In genomic region chrX:45758738-45759397, GRCh38 we compare ENCODE assay signal across 8 cellular contexts.
DNase-seq lines count a peak whose midpoint lies in the region; ATAC-seq and TF ChIP-seq lines count a peak whose summit lies in the region.

No MANE protein-coding gene starts in this region.

- in situ Hi-C loops in GM13977 (cut with MboI; ENCODE audit: low pct_unique_long_range_greater_than_20kb, low sequenced_read_pairs, unreplicated experiment): no loop called here

- H3K27ac ChIP-seq in sigmoid colon: peak overlapping the region in 2 of 4 donors; percentile 13 to 15

- H3K4me2 ChIP-seq in skeletal muscle satellite cell (ENCODE audit: low read length): peak overlapping the region; percentile 50

- CTCF ChIA-PET in Calu3 (lab: Charles Lee): interaction anchor here (1.3 kb wide), 1 partner anchor 11 kb away, joined by 3 read pairs; no protein-coding TSS in a partner anchor

- H3K4me1 Mint-ChIP-seq in Calu3 (ENCODE audit: low read depth, unreplicated experiment): peaks cover 52% of the 10 kb centered on the region
- peaks cover 74% of the 10 kb centered on the region for H3K4me1 Mint-ChIP-seq in activated naive CD4-positive, alpha-beta T cell treated with anti-CD3 and anti-CD28 coated beads, Interleukin-2, amount 50 U/mL, for 24 hours

- peak overlapping the region; percentile 4 for H3K4me3 ChIP-seq in skeletal muscle satellite cell (ENCODE audit: low read length)
- H3K4me3 ChIP-seq in sigmoid colon: no peak overlapping the region

- peaks cover 88% of the 10 kb centered on the region for H3K4me1 ChIP-seq in skeletal muscle satellite cell (ENCODE audit: control insufficient read depth, insufficient read depth, low read length)
- no peaks in the 10 kb centered on the region for H3K4me1 ChIP-seq in sigmoid colon

- H3K4me3 Mint-ChIP-seq in Calu3 (ENCODE audit: low read depth, unreplicated experiment): peak overlapping the region; percentile 62
- H3K4me3 Mint-ChIP-seq in activated naive CD4-positive, alpha-beta T cell treated with anti-CD3 and anti-CD28 coated beads, Interleukin-2, amount 50 U/mL, for 24 hours: peak overlapping the region; percentile 85

- no peak for TF ChIP-seq EP300 in sigmoid colon (IDR thresholded peaks at IDR 0.05)

- 48 to 79% methylated on average over 3 of the region's 3 CpGs for WGBS in sigmoid colon, 2 donors

- H3K27me3 Mint-ChIP-seq in Calu3 (ENCODE audit: unreplicated experiment): no peaks in the 10 kb centered on the region
- H3K27me3 Mint-ChIP-seq in activated naive CD4-positive, alpha-beta T cell treated with anti-CD3 and anti-CD28 coated beads, Interleukin-2, amount 50 U/mL, for 24 hours: no peaks in the 10 kb centered on the region

- H3K9me3 ChIP-seq in skeletal muscle satellite cell (replicated peaks; ENCODE audit: low read length): no peaks in the 10 kb centered on the region
- H3K9me3 ChIP-seq in sigmoid colon: no peaks in the 10 kb centered on the region

- peak overlapping the region; percentile 90 for H3K27ac Mint-ChIP-seq in Calu3 (ENCODE audit: unreplicated experiment)
- peak overlapping the region; percentile 98 for H3K27ac Mint-ChIP-seq in activated naive CD4-positive, alpha-beta T cell treated with anti-CD3 and anti-CD28 coated beads, Interleukin-2, amount 50 U/mL, for 24 hours

- H3K36me3 ChIP-seq in skeletal muscle satellite cell (ENCODE audit: insufficient read depth, low read length) (peaks cover 74% of the 10 kb centered on the region), sigmoid colon (no peaks in the 10 kb centered on the region)

- no TSS peak for BruUV-seq in Calu3 (replicated peaks; lab: Mats Ljungman, UMichigan)

- peak overlapping the region; percentile 95 for H3K9ac ChIP-seq in skeletal muscle satellite cell (ENCODE audit: low read depth, low read length)

- TF ChIP-seq POLR2A in sigmoid colon (IDR thresholded peaks at IDR 0.05): no peak

- H3K9me3 Mint-ChIP-seq in Calu3 (ENCODE audit: low read depth, unreplicated experiment): no peaks in the 10 kb centered on the region
- no peaks in the 10 kb centered on the region for H3K9me3 Mint-ChIP-seq in activated naive CD4-positive, alpha-beta T cell treated with anti-CD3 and anti-CD28 coated beads, Interleukin-2, amount 50 U/mL, for 24 hours

- peaks cover 77% of the 10 kb centered on the region for H3K36me3 Mint-ChIP-seq in Calu3 (ENCODE audit: insufficient read depth, unreplicated experiment)
- peaks cover 30% of the 10 kb centered on the region for H3K36me3 Mint-ChIP-seq in activated naive CD4-positive, alpha-beta T cell treated with anti-CD3 and anti-CD28 coated beads, Interleukin-2, amount 50 U/mL, for 24 hours

- H3K27me3 ChIP-seq in skeletal muscle satellite cell (ENCODE audit: control insufficient read depth, insufficient read depth, low read length): no peaks in the 10 kb centered on the region
- no peaks in the 10 kb centered on the region for H3K27me3 ChIP-seq in sigmoid colon

- TF ChIP-seq CTCF in Calu3 (IDR thresholded peaks at IDR 0.05; ENCODE audit: unreplicated experiment) (no peak), GM13977 (IDR thresholded peaks at IDR 0.05; ENCODE audit: extremely low read depth, insufficient read depth, missing control alignments) (no peak), sigmoid colon (IDR thresholded peaks at IDR 0.05) (no peak)

- ATAC-seq in GM21367 (IDR thresholded peaks at IDR 0.05; ENCODE audit: unreplicated experiment): peak; percentile 72
- peak; percentile 74 for ATAC-seq in HG03565 (IDR thresholded peaks at IDR 0.05; ENCODE audit: unreplicated experiment)

- intact Hi-C loops in Calu3 (cut with micrococcal nuclease; ENCODE audit: unreplicated experiment): loop anchor here (10.0 kb wide), 1 partner anchor 46 kb away; no protein-coding TSS in a partner anchor
- intact Hi-C loops in sigmoid colon (cut with DNase I): no loop called here

- DNase-seq in Calu3 (no peak), HT-29 (ENCODE audit: low spot score) (no peak), GM13977 (ENCODE audit: low spot score) (no peak), sigmoid colon (no peak)
